In genomic region chr12:31323466-31324115, GRCh38 we compare ENCODE assay signal across 8 cellular contexts. TPM values are rescaled to one million over a fixed set of nuclear protein-coding genes. Genes with fewer than 3 reads are reported as not detected.
A peak's percentile ranks its signal among the peaks of the same experiment; 100 is the strongest.
DNase-seq lines count a peak whose midpoint lies in the region; ATAC-seq, FAIRE-seq and TF ChIP-seq lines count a peak whose summit lies in the region.

No MANE protein-coding gene starts in this region.

- TF ChIP-seq CTCF in SU-DHL-6 (IDR thresholded peaks at IDR 0.05; ENCODE audit: insufficient read depth, low read length, poor library complexity, severe bottlenecking) = no peak
- TF ChIP-seq CTCF in GM12878 (IDR thresholded peaks at IDR 0.05 in 2 of 3, conservative IDR thresholded peaks at IDR 0.05 in 1 of 3; ENCODE audit: control insufficient read depth in 2 of 3, extremely low read depth in 1 of 3, insufficient read depth in 1 of 3, low read depth in 3 of 3, low read length in 3 of 3) = no peak

- ATAC-seq in HG03520 (IDR thresholded peaks at IDR 0.05; ENCODE audit: unreplicated experiment) (peak; percentile 10), GM12878 (peak; percentile 25)

- DNase-seq in GM12878 (ENCODE audit: low read depth, low spot score) (no peak), left kidney (ENCODE audit: low read depth, low spot score) (peak; percentile 84), GM19240 (ENCODE audit: insufficient read length, low spot score) (no peak)
- DNase-seq in stimulated activated CD4-positive, alpha-beta T cell treated with anti-CD3 and anti-CD28 coated beads, TNF-alpha, amount 100 ng/mL, for 4 hours (ENCODE audit: low read depth in 3 of 3) = peak in 2 of 3 experiments; percentile 26 to 36

- in situ Hi-C loops in GM12878 (cut with MboI) = no loop called here

- SMC1A ChIA-PET in GM12878 (lab: Charles Lee; ENCODE audit: uncharacterized antibody, unreplicated experiment) = interaction anchor here (0.6 to 6.2 kb wide), 7 partner anchors 12 to 52 kb away, joined by 3 to 78 read pairs (median 3); no protein-coding TSS in a partner anchor

- no peak for FAIRE-seq in GM12878 (lab: Jason Lieb, UNC)

- H3K9ac ChIP-seq in BLaER1 treated with 17β-estradiol and CSF1 and Interleukin-3, amounts not matched to agents 10 nM and 100 nM = peak overlapping the region; percentile 95 to 100 (median 98)
- H3K9ac ChIP-seq in SU-DHL-6 (ENCODE audit: low read length) (peak overlapping the region; percentile 87), GM12878 (ENCODE audit: control insufficient read depth, insufficient read depth, low read length) (peak overlapping the region; percentile 89)

- peaks cover 42 to 55% (median 52%) of the 10 kb centered on the region in 10 experiments for H3K4me1 ChIP-seq in BLaER1 treated with 17β-estradiol and CSF1 and Interleukin-3, amounts not matched to agents 10 nM and 100 nM
- peaks cover 11% of the 10 kb centered on the region; the same call in 1 of the 2 replicates for H3K4me1 ChIP-seq in GM12878 (ENCODE audit: control insufficient read depth, insufficient read depth, low read length)

- H3K9me3 ChIP-seq in BLaER1 treated with 17β-estradiol and CSF1 and Interleukin-3, amounts not matched to agents 10 nM and 100 nM (replicated peaks in 1 of 11) = no peaks in the 10 kb centered on the region
- H3K9me3 ChIP-seq in SU-DHL-6 (ENCODE audit: insufficient read depth, low read length) (no peaks in the 10 kb centered on the region), GM12878 (replicated peaks; ENCODE audit: control insufficient read depth, insufficient read depth, low read length) (no peaks in the 10 kb centered on the region)

- H3K36me3 ChIP-seq in BLaER1 treated with 17β-estradiol and CSF1 and Interleukin-3, amounts not matched to agents 10 nM and 100 nM = no peaks in the 10 kb centered on the region
- no peaks in the 10 kb centered on the region for H3K36me3 ChIP-seq in SU-DHL-6 (ENCODE audit: low read length)
- no peaks in the 10 kb centered on the region for H3K36me3 ChIP-seq in GM12878 (ENCODE audit: control insufficient read depth in 2 of 2, insufficient read depth in 2 of 2, low read length in 1 of 2)

- TF ChIP-seq POLR2A in GM19193 (IDR thresholded peaks at IDR 0.05; ENCODE audit: extremely low read depth, insufficient read depth, insufficient read length) (peak; percentile 43), GM12878 (IDR thresholded peaks at IDR 0.05; ENCODE audit: low read depth, low read length) (peak; percentile 69)

- H3K4me3 ChIP-seq in BLaER1 treated with 17β-estradiol and CSF1 and Interleukin-3, amounts not matched to agents 10 nM and 100 nM = peak overlapping the region; percentile 83 to 96 (median 94)
- H3K4me3 ChIP-seq in SU-DHL-6 (ENCODE audit: insufficient read depth, low read length, poor library complexity, severe bottlenecking) (peak overlapping the region; percentile 88), GM12878 (peak overlapping the region; percentile 92)

- no peaks in the 10 kb centered on the region for H3K9me2 ChIP-seq in SU-DHL-6 (replicated peaks; ENCODE audit: insufficient read depth, low read length)

- H4K20me1 ChIP-seq in BLaER1 treated with 17β-estradiol and CSF1 and Interleukin-3, amounts not matched to agents 10 nM and 100 nM = peaks cover 35 to 62% (median 55%) of the 10 kb centered on the region in 11 experiments
- peaks cover 20% of the 10 kb centered on the region for H4K20me1 ChIP-seq in SU-DHL-6 (ENCODE audit: low read depth, low read length)
- H4K20me1 ChIP-seq in GM12878 (ENCODE audit: control insufficient read depth, insufficient read depth) = no peaks in the 10 kb centered on the region

- WGBS in GM12878 (ENCODE audit: insufficient coverage, insufficient replicate concordance, low lambda C conversion rate, missing lambda C conversion rate) = 0% methylated on average over 27 of the region's 37 CpGs

- H3K27ac ChIP-seq in BLaER1 treated with 17β-estradiol and CSF1 and Interleukin-3, amounts not matched to agents 10 nM and 100 nM = peak overlapping the region; percentile 90 to 99 (median 98)
- H3K27ac ChIP-seq in SU-DHL-6 (ENCODE audit: low read depth, low read length) (peak overlapping the region; percentile 76), GM12878 (ENCODE audit: control insufficient read depth, insufficient read depth) (peak overlapping the region; percentile 95)

- no peaks in the 10 kb centered on the region for H3K27me3 ChIP-seq in BLaER1 treated with 17β-estradiol and CSF1 and Interleukin-3, amounts not matched to agents 10 nM and 100 nM
- H3K27me3 ChIP-seq in SU-DHL-6 (ENCODE audit: low read length) (no peaks in the 10 kb centered on the region), GM12878 (replicated peaks in 1 of 2; ENCODE audit: control insufficient read depth in 2 of 2, insufficient read depth in 2 of 2, low read length in 1 of 2) (no peaks in the 10 kb centered on the region)

- BruUV-seq in GM12878 (replicated peaks; lab: Mats Ljungman, UMichigan) = no TSS peak

- TF ChIP-seq RAD21 in GM12878 (IDR thresholded peaks at IDR 0.05; ENCODE audit: insufficient read depth, low read depth, low read length) = no peak

- peak overlapping the region; percentile 80 to 98 (median 90) for H3K4me2 ChIP-seq in BLaER1 treated with 17β-estradiol and CSF1 and Interleukin-3, amounts not matched to agents 10 nM and 100 nM
- peak overlapping the region; percentile 97 for H3K4me2 ChIP-seq in SU-DHL-6 (ENCODE audit: low read depth, low read length, poor library complexity, severe bottlenecking)
- peak overlapping the region; percentile 85 for H3K4me2 ChIP-seq in GM12878 (ENCODE audit: control insufficient read depth, insufficient read depth)

- RAD21 ChIA-PET in GM12878 (lab: Charles Lee; ENCODE audit: unreplicated experiment) = interaction anchor here (0.7 to 2.7 kb wide), 6 partner anchors 22 to 52 kb away, joined by 3 to 24 read pairs (median 5); no protein-coding TSS in a partner anchor

- intact Hi-C loops in GM12878 (cut with micrococcal nuclease; ENCODE audit: unreplicated experiment) = loop anchor here (2.0 to 5.0 kb wide), 2 partner anchors 25 to 314 kb away; no protein-coding TSS in a partner anchor

- TF ChIP-seq EP300 in GM12878 (IDR thresholded peaks at IDR 0.05; ENCODE audit: borderline replicate concordance in 1 of 2, control insufficient read depth in 1 of 2, low read depth in 2 of 2, low read length in 2 of 2) = no peak; a peak in 1 of 4 replicates

- CTCF ChIA-PET in GM12878 (lab: Yijun Ruan, JAX) = interaction anchor here (3.1 to 5.0 kb wide), 2 partner anchors 25 to 52 kb away, joined by 11 to 26 read pairs; no protein-coding TSS in a partner anchor

- H2AFZ ChIP-seq in SU-DHL-6 (ENCODE audit: low read depth, low read length, severe bottlenecking) (peak overlapping the region; percentile 55), GM12878 (ENCODE audit: control insufficient read depth, low read depth, low read length) (peak overlapping the region; percentile 62)

- POLR2A ChIA-PET in GM12878 (lab: Charles Lee) = interaction anchor here (1.5 to 4.1 kb wide), 2 partner anchors 25 to 38 kb away, joined by 5 to 42 read pairs; no protein-coding TSS in a partner anchor

- H3F3A ChIP-seq in SU-DHL-6 (ENCODE audit: insufficient read depth) = peaks cover 28% of the 10 kb centered on the region

- H3K79me2 ChIP-seq in SU-DHL-6 (ENCODE audit: insufficient read depth, low read length) = peaks cover 73% of the 10 kb centered on the region
- peaks cover 75% of the 10 kb centered on the region for H3K79me2 ChIP-seq in GM12878 (ENCODE audit: control insufficient read depth, insufficient read depth, low read length)

TF ChIP-seq in GM12878, 131 proteins besides CTCF, POLR2A, EP300 and RAD21 (continues in another document):
- TF ChIP-seq ZBTB40 (IDR thresholded peaks at IDR 0.05; ENCODE audit: borderline replicate concordance) (no peak), ASH2L (IDR thresholded peaks at IDR 0.05; ENCODE audit: borderline replicate concordance, low read depth) (no peak)

RNA-seq across cellular contexts. Expression of gene SINHCAF, which starts 2.4 kb away (rescaled TPM):
- 114 and 132 TPM in 2 replicates for total RNA-seq in GM12878 (2013; cell fraction: nucleolus; rRNA removed)
- total RNA-seq in GM12878 (2014; rRNA removed) = 71.8 and 93.4 TPM in 2 replicates
- total RNA-seq in GM12878 (2014; rRNA removed; fragmentation: Illumina TruSeq; extraction: Trizol) = 92.3 and 100 TPM in 2 replicates
- total RNA-seq in GM12878 (2021) = 88.4 and 106 TPM in 2 replicates
- polyA plus RNA-seq in GM12878 (2011; ENCODE audit: low read depth) = 21.2 TPM
- polyA plus RNA-seq in GM12878 (2011; rRNA removed) = 102 and 213 TPM in 2 replicates
- polyA plus RNA-seq in GM12878 (2011; cell fraction: cytosol; rRNA removed) = 36.0 and 65.4 TPM in 2 replicates
- polyA plus RNA-seq in GM12878 (2011; cell fraction: nucleus; rRNA removed) = 31.6 and 39.1 TPM in 2 replicates
- 38.5 and 54.6 TPM in 2 replicates for polyA plus RNA-seq in GM12878 (2012)
- polyA plus RNA-seq in GM12878 (2014; fragmentation: Illumina TruSeq; extraction: Trizol) = 156 and 217 TPM in 2 replicates
- 100 to 1,000 TPM; 110 to 139 TPM for polyA plus RNA-seq in GM12878 (2014; fragmentation: Nextera tagmentation; extraction: Ambion mirVana)
- polyA plus RNA-seq in GM12878 (2014; rRNA removed) = 45.7 and 60.4 TPM in 2 replicates
- polyA plus RNA-seq in GM12878 (2016; fragmentation: Nextera tagmentation; extraction: Ambion mirVana) = 10 to 100 TPM; 67.7 to 84.4 TPM
- 50.1 and 60.6 TPM in 2 replicates for polyA minus RNA-seq in GM12878 (2011; rRNA and poly(A)+ RNA removed)
- 42.1 and 42.6 TPM in 2 replicates for polyA minus RNA-seq in GM12878 (2011; cell fraction: cytosol; rRNA and poly(A)+ RNA removed)
- 32.6 and 48.8 TPM in 2 replicates for polyA minus RNA-seq in GM12878 (2011; cell fraction: nucleus; rRNA and poly(A)+ RNA removed)

Comparison
In these comparisons a context has a peak if more than half of its experiments do, and no peak if none do; other contexts are left out.
1. DNase-seq: peak in left kidney (single experiment) and stimulated activated CD4-positive, alpha-beta T cell treated with anti-CD3 and anti-CD28 coated beads, TNF-alpha, amount 100 ng/mL, for 4 hours (2 of 3); none in GM12878 (single experiment) and GM19240 (single experiment).
2. Peak in every context shown above with its lines, with median percentiles within 50 percentile points of each other: H3K27ac ChIP-seq, H3K4me2 ChIP-seq, H3K4me3 ChIP-seq and H3K9ac ChIP-seq.